Comparison of ENCODE assay signal across 1 cellular context in genomic region chr17:82241183-82241925, GRCh38.
TF ChIP-seq lines count a peak whose summit lies in the region.

No MANE protein-coding gene starts in this region.

TF ChIP-seq in H1, 55 proteins besides CTCF, POLR2A, EP300 and RAD21 (continued from another document):
- no peak for TF ChIP-seq SRF (IDR thresholded peaks at IDR 0.05; ENCODE audit: low read depth, low read length)
- TF ChIP-seq HDAC2 (IDR thresholded peaks at IDR 0.05; ENCODE audit: borderline replicate concordance in 1 of 2, low read depth in 2 of 2, low read length in 2 of 2) = no peak
- TF ChIP-seq FOSL1 (IDR thresholded peaks at IDR 0.05; ENCODE audit: insufficient read depth, low read depth, low read length) = no peak
TF ChIP-seq in H1: peak in this region for 0.
